In the genomic region with DNA sequence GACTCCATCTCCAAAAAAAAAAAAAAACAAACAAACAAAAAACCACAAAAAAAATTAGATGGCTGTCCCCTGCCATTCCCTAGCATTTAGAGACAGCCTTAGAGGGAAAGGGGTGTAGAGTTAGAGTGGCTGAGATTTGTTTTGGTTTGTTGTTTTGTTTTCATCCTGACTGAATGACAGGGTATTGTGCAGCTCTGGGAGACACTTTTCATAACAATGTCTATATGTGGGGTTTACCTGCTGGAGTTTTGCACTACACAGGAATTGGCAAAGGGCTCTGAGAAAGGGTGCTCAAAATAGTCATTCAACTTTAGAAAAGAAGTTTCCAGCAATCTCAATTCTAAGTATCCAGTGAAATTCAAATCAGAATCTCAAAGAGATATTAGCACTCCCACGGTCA, we compare ENCODE assay signal across 22 cellular contexts.
"Had no signal": no experiment of that assay in that cellular context is flagged by ENCODE, and none has a peak within 500 bp of the region (broad histone marks: within the 10 kb centered on the region; RNA-seq: fewer than 3 reads in every experiment).

No MANE protein-coding gene starts in this region.

- H3K27ac ChIP-seq: body of pancreas had no signal

- ATAC-seq: activated T-cell treated with anti-CD3 and anti-CD28 coated beads, Interleukin-2, amount 50 U/mL, for 72 hours; body of pancreas; esophagus mucosa had no signal

- H3K4me1 Mint-ChIP-seq: activated CD4-positive, alpha-beta memory T cell treated with anti-CD3 and anti-CD28 coated beads, Interleukin-2, amount 10 ng/mL, durations not matched to agents 7 days and 5 days; activated CD4-positive, alpha-beta T cell treated with anti-CD3 and anti-CD28 coated beads, Interleukin-2, amount 10 ng/mL, durations not matched to agents 7 days and 5 days had no signal

- H3K27ac Mint-ChIP-seq: activated CD4-positive, alpha-beta memory T cell treated with anti-CD3 and anti-CD28 coated beads, Interleukin-2, amount 10 ng/mL, durations not matched to agents 7 days and 5 days; activated CD4-positive, alpha-beta T cell treated with anti-CD3 and anti-CD28 coated beads, Interleukin-2, amount 10 ng/mL, durations not matched to agents 7 days and 5 days; activated naive CD8-positive, alpha-beta T cell; activated T-cell treated with anti-CD3 and anti-CD28 coated beads, Interleukin-2, amount 50 U/mL, for 24 hours; activated T-cell treated with anti-CD3 and anti-CD28 coated beads, Interleukin-2, amount 50 U/mL, for 72 hours had no signal

- H3K9me3 Mint-ChIP-seq: activated CD4-positive, alpha-beta memory T cell treated with anti-CD3 and anti-CD28 coated beads, Interleukin-2, amount 10 ng/mL, durations not matched to agents 7 days and 5 days; activated CD4-positive, alpha-beta T cell treated with anti-CD3 and anti-CD28 coated beads, Interleukin-2, amount 10 ng/mL, durations not matched to agents 7 days and 5 days; activated T-cell treated with anti-CD3 and anti-CD28 coated beads, Interleukin-2, amount 50 U/mL, for 24 hours; activated T-cell treated with anti-CD3 and anti-CD28 coated beads, Interleukin-2, amount 50 U/mL, for 72 hours had no signal

- H3K27me3 Mint-ChIP-seq: activated CD4-positive, alpha-beta memory T cell treated with anti-CD3 and anti-CD28 coated beads, Interleukin-2, amount 10 ng/mL, durations not matched to agents 7 days and 5 days; activated CD4-positive, alpha-beta T cell treated with anti-CD3 and anti-CD28 coated beads, Interleukin-2, amount 10 ng/mL, durations not matched to agents 7 days and 5 days; activated naive CD8-positive, alpha-beta T cell; activated T-cell treated with anti-CD3 and anti-CD28 coated beads, Interleukin-2, amount 50 U/mL, for 24 hours had no signal

- H3K27me3 ChIP-seq: body of pancreas had no signal

- H3K36me3 Mint-ChIP-seq: activated naive CD8-positive, alpha-beta T cell had no signal

- H3K4me1 ChIP-seq: body of pancreas had no signal

- H3K9me3 ChIP-seq: body of pancreas had no signal

- H3K4me3 Mint-ChIP-seq: activated CD4-positive, alpha-beta memory T cell treated with anti-CD3 and anti-CD28 coated beads, Interleukin-2, amount 10 ng/mL, durations not matched to agents 7 days and 5 days; activated CD4-positive, alpha-beta T cell treated with anti-CD3 and anti-CD28 coated beads, Interleukin-2, amount 10 ng/mL, durations not matched to agents 7 days and 5 days; activated naive CD8-positive, alpha-beta T cell; activated T-cell treated with anti-CD3 and anti-CD28 coated beads, Interleukin-2, amount 50 U/mL, for 24 hours; activated T-cell treated with anti-CD3 and anti-CD28 coated beads, Interleukin-2, amount 50 U/mL, for 72 hours had no signal

- DNase-seq: activated CD4-positive, alpha-beta memory T cell treated with anti-CD3 and anti-CD28 coated beads, Interleukin-2, amount 10 ng/mL, durations not matched to agents 7 days and 5 days; activated CD4-positive, alpha-beta T cell treated with anti-CD3 and anti-CD28 coated beads for 1 hour; activated CD4-positive, alpha-beta T cell treated with anti-CD3 and anti-CD28 coated beads for 4 hours; activated CD4-positive, alpha-beta T cell treated with anti-CD3 and anti-CD28 coated beads, Interleukin-2, amount 10 ng/mL, durations not matched to agents 7 days and 5 days; activated CD4-positive, alpha-beta T cell treated with anti-CD3 and anti-CD28 coated beads, Interleukin-2, amount 50 U/mL, for 4 hours; activated CD8-positive, alpha-beta memory T cell treated with anti-CD3 and anti-CD28 coated beads, Interleukin-2, amount 50 U/mL, for 48 hours; activated gamma-delta T cell; activated naive CD4-positive, alpha-beta T cell treated with anti-CD3 and anti-CD28 coated beads, Interleukin-2, amount 50 U/mL, for 16 hours; activated naive CD4-positive, alpha-beta T cell treated with Interleukin-2 at 50 U/mL for 16 hours; activated T-cell treated with anti-CD3 and anti-CD28 coated beads for 4 hours; activated T-cell treated with anti-CD3 and anti-CD28 coated beads, Interleukin-2, amount 50 U/mL, for 24 hours; activated T-cell treated with anti-CD3 and anti-CD28 coated beads, Interleukin-2, amount 50 U/mL, for 72 hours; amygdala; aorta; body of pancreas; caudate nucleus; cortex of kidney; effector CD8-positive, alpha-beta T cell; foreskin fibroblast; T-helper 2 cell had no signal

- H3K4me3 ChIP-seq: body of pancreas had no signal
